ENCODE assay signal across 35 cellular contexts in genomic region chr4:52876063-52876462, GRCh38. TPM values are rescaled to one million over a fixed set of nuclear protein-coding genes. Genes with fewer than 3 reads are reported as not detected.
"Had no signal": no experiment of that assay in that cellular context is flagged by ENCODE, and none has a peak within 500 bp of the region (broad histone marks: within the 10 kb centered on the region; RNA-seq: fewer than 3 reads in every experiment).

No MANE protein-coding gene starts in this region.

- H3K27me3 Mint-ChIP-seq: activated naive CD8-positive, alpha-beta T cell treated with anti-CD3 and anti-CD28 coated beads for 36 hours had no signal

- H3K9me3 Mint-ChIP-seq: activated naive CD4-positive, alpha-beta T cell treated with anti-CD3 and anti-CD28 coated beads for 36 hours; activated naive CD8-positive, alpha-beta T cell treated with anti-CD3 and anti-CD28 coated beads for 36 hours; activated T-helper 1 cell treated with anti-CD3 and anti-CD28 coated beads, Interleukin-12 subunit alpha, Interleukin-12 subunit beta, Interleukin-2, Interleukin-4 antibody, amounts not matched to agents 30 ng/mL and 10 ng/mL and 1 ng/mL, durations not matched to agents 14 hours and 24 hours and 36 hours had no signal

- H3K9me3 ChIP-seq: adrenal gland, body of pancreas, colonic mucosa, esophagus squamous epithelium, left ventricle myocardium inferior, pancreas, psoas muscle, suprapubic skin, tibial artery, upper lobe of right lung had no signal

- H3K27ac Mint-ChIP-seq: activated naive CD4-positive, alpha-beta T cell treated with anti-CD3 and anti-CD28 coated beads for 36 hours; activated naive CD8-positive, alpha-beta T cell treated with anti-CD3 and anti-CD28 coated beads for 36 hours; activated T-helper 1 cell treated with anti-CD3 and anti-CD28 coated beads, Interleukin-12 subunit alpha, Interleukin-12 subunit beta, Interleukin-2, Interleukin-4 antibody, amounts not matched to agents 30 ng/mL and 10 ng/mL and 1 ng/mL, durations not matched to agents 14 hours and 24 hours and 36 hours had no signal

- H3K4me1 ChIP-seq: adrenal gland, body of pancreas, colonic mucosa, esophagus squamous epithelium, pancreas, suprapubic skin, tibial artery, upper lobe of right lung had no signal

- H2AFZ ChIP-seq: hepatocyte had no signal

- H3K4me3 ChIP-seq: adrenal gland, body of pancreas, cardiac muscle cell, colonic mucosa, esophagus squamous epithelium, hepatocyte, left ventricle myocardium inferior, lung, pancreas, psoas muscle, smooth muscle cell, suprapubic skin, tibial artery, upper lobe of right lung had no signal

- H3K4me3 Mint-ChIP-seq: activated naive CD4-positive, alpha-beta T cell treated with anti-CD3 and anti-CD28 coated beads for 36 hours; activated naive CD8-positive, alpha-beta T cell treated with anti-CD3 and anti-CD28 coated beads for 36 hours; activated T-helper 1 cell treated with anti-CD3 and anti-CD28 coated beads, Interleukin-12 subunit alpha, Interleukin-12 subunit beta, Interleukin-2, Interleukin-4 antibody, amounts not matched to agents 30 ng/mL and 10 ng/mL and 1 ng/mL, durations not matched to agents 14 hours and 24 hours and 36 hours had no signal

- H3K4me2 ChIP-seq: hepatocyte, smooth muscle cell had no signal

- H3K27ac ChIP-seq: body of pancreas, colonic mucosa, epithelial cell of prostate, esophagus squamous epithelium, hepatocyte, pancreas, psoas muscle, suprapubic skin, tibial artery, upper lobe of right lung, WERI-Rb-1 had no signal

- H3K27me3 ChIP-seq: adrenal gland, body of pancreas, cardiac muscle cell, colonic mucosa, esophagus squamous epithelium, hepatocyte, pancreas, suprapubic skin, tibial artery, upper lobe of right lung had no signal

- H3K36me3 ChIP-seq: adrenal gland, cardiac muscle cell, colonic mucosa, left ventricle myocardium inferior, pancreas, suprapubic skin, tibial artery, upper lobe of right lung, WERI-Rb-1 had no signal

- ATAC-seq: activated CD4-positive, CD25-positive, alpha-beta regulatory T cell treated with anti-CD3 and anti-CD28 coated beads, Interleukin-2, amount 50 U/mL, for 24 hours; body of pancreas; pancreas; upper lobe of right lung had no signal

- H3K79me2 ChIP-seq: hepatocyte had no signal

- DNase-seq: activated CD4-positive, alpha-beta T cell treated with anti-CD3 and anti-CD28 coated beads for 48 hours; activated CD4-positive, alpha-beta T cell treated with anti-CD3 and anti-CD28 coated beads, Interleukin-2, amount 50 U/mL, for 48 hours; activated CD8-positive, alpha-beta memory T cell treated with anti-CD3 and anti-CD28 coated beads, Interleukin-2, amount 50 U/mL, for 4 hours; activated effector memory CD4-positive, alpha-beta T cell treated with anti-CD3 and anti-CD28 coated beads, Interleukin-2, amount 50 U/mL, for 16 hours; activated naive CD4-positive, alpha-beta T cell treated with anti-CD3 and anti-CD28 coated beads for 36 hours; activated naive CD8-positive, alpha-beta T cell treated with anti-CD3 and anti-CD28 coated beads for 36 hours; activated T-cell treated with anti-CD3 and anti-CD28 coated beads, Interleukin-2, amount 50 U/mL, for 1 hour; adrenal gland; aorta; body of pancreas; cerebellar nuclear complex; colonic mucosa; effector CD8-positive, alpha-beta T cell; esophagus squamous epithelium; foreskin melanocyte; islet precursor cell; left ventricle myocardium inferior; nucleus accumbens; pancreas; psoas muscle; stimulated activated CD4-positive, alpha-beta T cell treated with anti-CD3 and anti-CD28 coated beads, Interleukin-1b, Interleukin-23, amount 100 ng/mL, for 48 hours; stimulated activated CD4-positive, alpha-beta T cell treated with anti-CD3 and anti-CD28 coated beads, Interleukin-4, amount 100 ng/mL, for 4 hours; T-helper 9 cell; tibial artery; upper lobe of right lung; WERI-Rb-1 had no signal

RNA-seq across cellular contexts. Expression of gene RASL11B, which starts 13.9 kb away (rescaled TPM):
- total RNA-seq: dermis microvascular lymphatic vessel endothelial cell had no signal
